ENCODE assay signal across 18 cellular contexts in the genomic region with DNA sequence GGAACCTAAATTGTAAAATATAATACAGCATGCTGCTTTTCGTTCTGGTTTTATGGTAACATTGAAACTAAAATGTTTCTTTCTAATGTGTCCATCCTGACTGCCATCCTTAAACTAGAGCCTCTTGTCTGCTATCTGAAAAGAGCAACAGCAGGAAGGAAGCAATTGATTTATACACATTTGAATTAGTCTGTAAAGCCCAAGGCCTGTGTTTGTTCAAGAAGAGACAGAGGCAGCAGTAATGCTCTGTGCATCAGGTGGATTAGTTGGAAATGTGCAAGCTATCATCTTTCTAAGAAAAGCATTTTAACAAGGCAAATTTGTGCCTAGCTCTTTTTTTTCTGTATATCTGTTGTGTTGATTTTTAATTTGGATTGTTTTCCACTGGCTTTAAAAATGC.
"Had no signal": no experiment of that assay in that cellular context is flagged by ENCODE, and none has a peak within 500 bp of the region (broad histone marks: within the 10 kb centered on the region; RNA-seq: fewer than 3 reads in every experiment).

No MANE protein-coding gene starts in this region.

- H3K27ac ChIP-seq: gastroesophageal sphincter, left ventricle myocardium inferior, neutrophil, right atrium auricular region, skin epidermis had no signal

- H3K4me3 Mint-ChIP-seq: activated CD8-positive, alpha-beta T cell treated with anti-CD3 and anti-CD28 coated beads for 36 hours; activated T-cell treated with anti-CD3 and anti-CD28 coated beads, Interleukin-2, amount 50 U/mL, for 4 hours; naive B cell; stimulated activated naive B cell treated with anti-CD40 and anti-IgM and Interleukin-4, amounts not matched to agents 10 μg/mL and 1 μg/mL and 100 μg/mL, for 72 hours; WTC11 had no signal

- DNase-seq: activated CD4-positive, alpha-beta T cell treated with anti-CD3 and anti-CD28 coated beads for 4 hours; activated CD8-positive, alpha-beta T cell treated with anti-CD3 and anti-CD28 coated beads for 36 hours; activated effector memory CD4-positive, alpha-beta T cell treated with Interleukin-2 at 50 U/mL for 16 hours; activated naive CD4-positive, alpha-beta T cell treated with anti-CD3 and anti-CD28 coated beads, Interleukin-2, amount 50 U/mL, for 16 hours; activated T-cell treated with anti-CD3 and anti-CD28 coated beads, Interleukin-2, amount 50 U/mL, for 4 hours; islet precursor cell; left ventricle myocardium inferior; naive B cell; posterior cingulate gyrus; stimulated activated CD4-positive, alpha-beta T cell treated with anti-CD3 and anti-CD28 coated beads, Interleukin-15, amount 100 ng/mL, for 24 hours; stimulated activated CD4-positive, alpha-beta T cell treated with anti-CD3 and anti-CD28 coated beads, Interleukin-4, amount 100 ng/mL, for 1 hour; stimulated activated naive B cell treated with anti-CD40 and anti-IgM and Interleukin-4, amounts not matched to agents 10 μg/mL and 1 μg/mL and 100 μg/mL, for 72 hours; thyroid gland had no signal

- H3K9me3 Mint-ChIP-seq: activated CD8-positive, alpha-beta T cell treated with anti-CD3 and anti-CD28 coated beads for 36 hours; activated T-cell treated with anti-CD3 and anti-CD28 coated beads, Interleukin-2, amount 50 U/mL, for 4 hours; naive B cell; stimulated activated naive B cell treated with anti-CD40 and anti-IgM and Interleukin-4, amounts not matched to agents 10 μg/mL and 1 μg/mL and 100 μg/mL, for 72 hours; WTC11 had no signal

- H3K27ac Mint-ChIP-seq: activated CD8-positive, alpha-beta T cell treated with anti-CD3 and anti-CD28 coated beads for 36 hours; WTC11 had no signal

- H3K36me3 Mint-ChIP-seq: naive B cell had no signal

- H3K27me3 Mint-ChIP-seq: activated CD8-positive, alpha-beta T cell treated with anti-CD3 and anti-CD28 coated beads for 36 hours; naive B cell; stimulated activated naive B cell treated with anti-CD40 and anti-IgM and Interleukin-4, amounts not matched to agents 10 μg/mL and 1 μg/mL and 100 μg/mL, for 72 hours had no signal
